ENCODE assay signal across 1 cellular context in genomic region chr7:155763721-155764431, GRCh38.
TF ChIP-seq lines count a peak whose summit lies in the region.

No MANE protein-coding gene starts in this region.

TF ChIP-seq in H1, 55 proteins besides CTCF, POLR2A, EP300 and RAD21 (continued from another document):
- TF ChIP-seq CHD7 (IDR thresholded peaks at IDR 0.05; ENCODE audit: insufficient replicate concordance, low read length) (no peak), ZNF274 (IDR thresholded peaks at IDR 0.05; ENCODE audit: borderline replicate concordance, extremely low read depth, low read length) (no peak), SUZ12 (IDR thresholded peaks at IDR 0.05; ENCODE audit: low read length) (no peak), USF2 (IDR thresholded peaks at IDR 0.05; ENCODE audit: low read length) (no peak), RFX5 (IDR thresholded peaks at IDR 0.05; ENCODE audit: borderline replicate concordance, low read depth, low read length) (no peak), POLR2AphosphoS5 (IDR thresholded peaks at IDR 0.05; ENCODE audit: low read depth, low read length) (no peak), CBX8 (IDR thresholded peaks at IDR 0.05; ENCODE audit: borderline replicate concordance, low read depth, low read length) (no peak), BRCA1 (IDR thresholded peaks at IDR 0.05; ENCODE audit: low read depth, low read length) (no peak), CTBP2 (IDR thresholded peaks at IDR 0.05; ENCODE audit: borderline replicate concordance, insufficient read depth, insufficient read length, low read length) (no peak), GABPA (IDR thresholded peaks at IDR 0.05; ENCODE audit: borderline replicate concordance, insufficient read depth, low read length) (no peak), HDAC6 (IDR thresholded peaks at IDR 0.05; ENCODE audit: low read depth, low read length) (no peak)
- TF ChIP-seq, protein P1, sequence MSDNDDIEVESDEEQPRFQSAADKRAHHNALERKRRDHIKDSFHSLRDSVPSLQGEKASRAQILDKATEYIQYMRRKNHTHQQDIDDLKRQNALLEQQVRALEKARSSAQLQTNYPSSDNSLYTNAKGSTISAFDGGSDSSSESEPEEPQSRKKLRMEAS (IDR thresholded peaks at IDR 0.05): no peak
